Comparison of ENCODE assay signal across 9 cellular contexts in the genomic region with DNA sequence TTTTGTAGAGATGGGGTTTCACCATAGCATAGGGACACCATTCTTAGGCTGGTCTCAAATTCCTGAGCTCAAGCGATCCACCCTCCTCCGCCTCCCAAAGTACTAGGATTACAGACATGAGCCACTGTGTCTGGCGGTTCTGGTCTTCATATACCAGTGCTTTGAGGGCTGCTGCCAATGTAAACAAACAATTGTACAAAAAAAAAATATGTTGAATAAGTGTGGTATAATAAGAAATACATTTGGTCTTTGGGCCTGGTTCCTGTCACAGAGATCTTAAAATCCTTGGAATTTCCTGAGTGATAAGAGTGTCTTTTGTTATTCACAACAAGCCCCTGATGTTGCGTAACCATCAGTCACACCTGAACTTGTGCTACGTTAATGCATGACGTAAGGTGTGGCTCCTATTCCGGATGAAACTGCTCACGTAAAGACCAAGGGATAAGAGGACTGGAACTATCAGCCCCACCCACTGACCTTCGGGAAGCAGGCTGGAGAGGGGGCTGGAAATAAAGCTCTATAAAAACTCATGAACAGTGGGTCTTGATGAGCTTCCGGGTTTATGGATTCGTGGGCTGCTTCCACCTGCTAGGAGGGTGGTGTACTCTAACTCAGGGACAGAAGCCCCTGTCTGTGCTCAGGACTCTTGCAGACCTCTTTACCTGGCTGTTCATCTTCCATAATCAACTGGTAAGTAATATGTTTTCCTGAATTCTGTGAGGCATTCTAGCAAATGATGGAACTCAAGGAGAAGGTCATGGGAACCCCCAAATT. TPM values are rescaled to one million over a fixed set of nuclear protein-coding genes. Genes with fewer than 3 reads are reported as not detected.
DNase-seq lines count a peak whose midpoint lies in the region; ATAC-seq and TF ChIP-seq lines count a peak whose summit lies in the region.
"Had no signal": no experiment of that assay in that cellular context is flagged by ENCODE, and none has a peak within 500 bp of the region (broad histone marks: within the 10 kb centered on the region; RNA-seq: fewer than 3 reads in every experiment).

No MANE protein-coding gene starts in this region.

- no peaks in the 10 kb centered on the region for H3K27me3 ChIP-seq in vagina
- no peaks in the 10 kb centered on the region for H3K27me3 ChIP-seq in thyroid gland

- no peak overlapping the region for H3K4me3 ChIP-seq in vagina
- H3K4me3 ChIP-seq in thyroid gland (replicated peaks in 1 of 3) = no peak overlapping the region

- no peaks in the 10 kb centered on the region for H3K4me1 ChIP-seq in vagina
- no peaks in the 10 kb centered on the region for H3K4me1 ChIP-seq in thyroid gland

- intact Hi-C loops in vagina (cut with DNase I) (loop anchor here (5.0 kb wide), 1 partner anchor 146 kb away; no protein-coding TSS in a partner anchor), thyroid gland (cut with DNase I) (loop anchor here (10.0 kb wide), 1 partner anchor 173 kb away; no protein-coding TSS in a partner anchor)

- WGBS in thyroid gland, 2 donors = 38% methylated on average over 11 of the region's 11 CpGs

- H3K9me3 ChIP-seq in vagina (no peaks in the 10 kb centered on the region), thyroid gland (no peaks in the 10 kb centered on the region)

- TF ChIP-seq POLR2A in vagina (IDR thresholded peaks at IDR 0.05) (no peak), thyroid gland (IDR thresholded peaks at IDR 0.05) (no peak)

- H3K27ac ChIP-seq in caudate nucleus (ENCODE audit: low read depth, low read length) (peak overlapping the region; percentile 4), vagina (peak overlapping the region; percentile 8), thyroid gland (no peak overlapping the region)

- TF ChIP-seq CTCF in vagina (IDR thresholded peaks at IDR 0.05) = no peak
- TF ChIP-seq CTCF in thyroid gland (IDR thresholded peaks at IDR 0.05) = no peak

- DNase-seq in NCI-H2196 (lab: John Stamatoyannopoulos, UW; ENCODE audit: unreplicated experiment) (peak; percentile 9), NCI-H2196 treated with DMSO at 0.1 percent for 48 hours (lab: John Stamatoyannopoulos, UW; ENCODE audit: unreplicated experiment) (no peak), caudate nucleus (lab: John Stamatoyannopoulos, UW) (peak in 1 of 61 donors; percentile 31), kidney tubule cell (ENCODE audit: low spot score) (peak; percentile 39), vagina (ENCODE audit: extremely low spot score in 2 of 2) (no peak), activated T-cell treated with anti-CD3 and anti-CD28 coated beads for 4 hours (no peak), thyroid gland (no peak)
- DNase-seq: activated CD8-positive, alpha-beta memory T cell treated with anti-CD3 and anti-CD28 coated beads, Interleukin-2, amount 10 ng/mL, durations not matched to agents 7 days and 5 days had no signal

- H3K36me3 ChIP-seq in vagina = no peaks in the 10 kb centered on the region
- H3K36me3 ChIP-seq in thyroid gland = no peaks in the 10 kb centered on the region

- no peak for ATAC-seq in GM21717 (IDR thresholded peaks at IDR 0.05; ENCODE audit: unreplicated experiment)
- ATAC-seq: activated CD8-positive, alpha-beta memory T cell treated with anti-CD3 and anti-CD28 coated beads, Interleukin-2, amount 10 ng/mL, durations not matched to agents 7 days and 5 days had no signal

RNA-seq across cellular contexts. Expression of a gene that starts 16.5 kb away (rescaled TPM):
- total RNA-seq in vagina (44.7 TPM), thyroid gland (10 to 100 TPM; 50.8 to 77.7 (median 64.1) TPM)

RNA-seq across cellular contexts. Expression of a gene that starts 18.7 kb away (rescaled TPM):
- 159 TPM for total RNA-seq in vagina
- total RNA-seq in thyroid gland = 100 to 1,000 TPM in 1 of 4 donors, 10 to 100 TPM in 2, 1 to 10 TPM in 1; 9.4 to 116 (median 36.9) TPM
- total RNA-seq: activated CD8-positive, alpha-beta memory T cell treated with anti-CD3 and anti-CD28 coated beads, Interleukin-2, amount 10 ng/mL, durations not matched to agents 7 days and 5 days had no signal

Comparison
In these comparisons a context has a peak if more than half of its experiments do, and no peak if none do; other contexts are left out.
1. DNase-seq: peak in NCI-H2196 (single experiment) and kidney tubule cell (single experiment); none in NCI-H2196 treated with DMSO at 0.1 percent for 48 hours (single experiment), vagina (0 of 2), activated T-cell treated with anti-CD3 and anti-CD28 coated beads for 4 hours (single experiment) and thyroid gland (0 of 2).
2. H3K27ac ChIP-seq: peak in caudate nucleus (single experiment) and vagina (single experiment); none in thyroid gland (0 of 3).